In the genomic region with DNA sequence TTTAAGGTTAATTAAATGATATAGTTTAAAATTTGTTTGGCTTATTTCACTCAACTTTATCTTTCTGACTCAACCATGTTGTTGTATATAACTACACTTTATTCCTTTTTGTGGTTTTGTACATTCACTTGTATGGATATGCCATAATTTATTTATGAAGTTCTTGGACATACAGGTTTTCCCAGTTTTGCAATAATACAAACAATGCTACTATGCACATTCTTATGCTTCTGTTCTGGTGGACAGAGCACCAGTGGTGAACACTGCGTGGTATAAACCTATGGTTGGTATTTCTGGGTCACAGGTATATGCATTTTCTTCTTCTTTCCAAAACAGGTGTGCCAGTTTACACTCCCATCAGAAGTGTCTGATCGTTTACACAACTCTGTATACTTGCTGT, we compare ENCODE assay signal across 19 cellular contexts. TPM values are rescaled to one million over a fixed set of nuclear protein-coding genes. Genes with fewer than 3 reads are reported as not detected.
DNase-seq lines count a peak whose midpoint lies in the region; FAIRE-seq and TF ChIP-seq lines count a peak whose summit lies in the region.
"Had no signal": no experiment of that assay in that cellular context is flagged by ENCODE, and none has a peak within 500 bp of the region (broad histone marks: within the 10 kb centered on the region; RNA-seq: fewer than 3 reads in every experiment).

No MANE protein-coding gene starts in this region.

- no peak overlapping the region for H3K27ac ChIP-seq in mammary epithelial cell (ENCODE audit: insufficient read depth, low read depth, low read length)
- H3K27ac ChIP-seq in kidney (ENCODE audit: low read depth in 2 of 2, low read length in 2 of 2): no peak overlapping the region
- H3K27ac ChIP-seq: BLaER1, GM23248 had no signal

- no peaks in the 10 kb centered on the region for H3K36me3 Mint-ChIP-seq in MCF 10A (ENCODE audit: insufficient read depth, unreplicated experiment)
- peaks cover 4% of the 10 kb centered on the region for H3K36me3 Mint-ChIP-seq in type B pancreatic cell
- no peaks in the 10 kb centered on the region for H3K36me3 Mint-ChIP-seq in activated T-helper 1 cell treated with anti-CD3 and anti-CD28 coated beads, Interleukin-12 subunit alpha, Interleukin-12 subunit beta, Interleukin-2, Interleukin-4 antibody, amounts not matched to agents 30 ng/mL and 10 ng/mL and 1 ng/mL, durations not matched to agents 14 hours and 24 hours and 36 hours (ENCODE audit: low read depth)

- WGBS in mammary epithelial cell (ENCODE audit: low coverage, missing lambda C conversion rate): 100% methylated on average over 2 of the region's 2 CpGs

- H3K4me2 ChIP-seq in mammary epithelial cell (ENCODE audit: insufficient read depth, low read depth, low read length): no peak overlapping the region
- H3K4me2 ChIP-seq: BLaER1 had no signal

- H3K4me3 Mint-ChIP-seq in MCF 10A (ENCODE audit: unreplicated experiment) (no peak overlapping the region), type B pancreatic cell (peak overlapping the region; percentile 36)
- H3K4me3 Mint-ChIP-seq in activated T-helper 1 cell treated with anti-CD3 and anti-CD28 coated beads, Interleukin-12 subunit alpha, Interleukin-12 subunit beta, Interleukin-2, Interleukin-4 antibody, amounts not matched to agents 30 ng/mL and 10 ng/mL and 1 ng/mL, durations not matched to agents 14 hours and 24 hours and 36 hours: no peak overlapping the region
- H3K4me3 Mint-ChIP-seq: CD8-positive, alpha-beta memory T cell had no signal

- peak; percentile 32 for DNase-seq in mammary epithelial cell
- no peak for DNase-seq in MCF 10A (ENCODE audit: unreplicated experiment)
- peak; percentile 24 for DNase-seq in NCI-H69 (lab: John Stamatoyannopoulos, UW)
- DNase-seq in bronchial epithelial cell (ENCODE audit: low read depth): peak; percentile 54
- DNase-seq in type B pancreatic cell (ENCODE audit: extremely low spot score, unreplicated experiment): no peak
- DNase-seq in kidney: no peak
- no peak for DNase-seq in HCEC 1CT
- DNase-seq in activated T-helper 1 cell treated with anti-CD3 and anti-CD28 coated beads, Interleukin-12 subunit alpha, Interleukin-12 subunit beta, Interleukin-2, Interleukin-4 antibody, amounts not matched to agents 30 ng/mL and 10 ng/mL and 1 ng/mL, durations not matched to agents 14 hours and 24 hours and 36 hours (ENCODE audit: low spot score): no peak
- DNase-seq: 8988T; AML-193; Caco-2; CD8-positive, alpha-beta memory T cell; DMS79; GM23248; H7 had no signal

- intact Hi-C loops in mammary epithelial cell (cut with micrococcal nuclease) (no loop called here), MCF 10A (cut with micrococcal nuclease) (no loop called here), kidney (cut with DNase I) (no loop called here)
- intact Hi-C loops in activated T-helper 1 cell treated with anti-CD3 and anti-CD28 coated beads, Interleukin-12 subunit alpha, Interleukin-12 subunit beta, Interleukin-2, Interleukin-4 antibody, amounts not matched to agents 30 ng/mL and 10 ng/mL and 1 ng/mL, durations not matched to agents 14 hours and 24 hours and 36 hours (cut with micrococcal nuclease): no loop called here

- FAIRE-seq in bronchial epithelial cell (lab: Jason Lieb, UNC) (no peak), kidney (lab: Jason Lieb, UNC) (no peak)
- FAIRE-seq: GM12878, GM18507, HTR-8/SVneo had no signal

- H3K27me3 ChIP-seq in mammary epithelial cell (ENCODE audit: insufficient read depth, low read length) (no peaks in the 10 kb centered on the region), bronchial epithelial cell (ENCODE audit: control insufficient read depth, insufficient read depth, low read length) (no peaks in the 10 kb centered on the region)
- H3K27me3 ChIP-seq: BLaER1 had no signal

- H3K9me3 Mint-ChIP-seq in MCF 10A (ENCODE audit: unreplicated experiment): no peaks in the 10 kb centered on the region
- no peaks in the 10 kb centered on the region for H3K9me3 Mint-ChIP-seq in type B pancreatic cell
- no peaks in the 10 kb centered on the region for H3K9me3 Mint-ChIP-seq in activated T-helper 1 cell treated with anti-CD3 and anti-CD28 coated beads, Interleukin-12 subunit alpha, Interleukin-12 subunit beta, Interleukin-2, Interleukin-4 antibody, amounts not matched to agents 30 ng/mL and 10 ng/mL and 1 ng/mL, durations not matched to agents 14 hours and 24 hours and 36 hours
- H3K9me3 Mint-ChIP-seq: CD8-positive, alpha-beta memory T cell had no signal

- H2AFZ ChIP-seq in mammary epithelial cell (ENCODE audit: low read depth, low read length): no peak overlapping the region
- H2AFZ ChIP-seq: GM23248 had no signal

- H3K36me3 ChIP-seq in mammary epithelial cell (ENCODE audit: insufficient read depth, low read length): peaks cover 2% of the 10 kb centered on the region
- peaks cover 8% of the 10 kb centered on the region for H3K36me3 ChIP-seq in bronchial epithelial cell (ENCODE audit: control insufficient read depth, insufficient read depth, low read length)
- no peaks in the 10 kb centered on the region for H3K36me3 ChIP-seq in kidney (ENCODE audit: control insufficient read depth in 1 of 2, insufficient read depth in 2 of 2, low read length in 2 of 2)
- H3K36me3 ChIP-seq: BLaER1 had no signal

- H3K4me1 ChIP-seq in mammary epithelial cell (ENCODE audit: insufficient read depth, low read length): no peaks in the 10 kb centered on the region
- H3K4me1 ChIP-seq in kidney (ENCODE audit: control insufficient read depth in 1 of 2, insufficient read depth in 1 of 2, low read depth in 1 of 2, low read length in 2 of 2): no peaks in the 10 kb centered on the region
- H3K4me1 ChIP-seq: BLaER1 had no signal

- dilution Hi-C loops in mammary epithelial cell (cut with HindIII; ENCODE audit: low sequenced_read_pairs): no loop called here

- H3K4me1 Mint-ChIP-seq in MCF 10A (ENCODE audit: insufficient read depth, unreplicated experiment) (no peaks in the 10 kb centered on the region), type B pancreatic cell (ENCODE audit: unreplicated experiment) (peaks cover 7% of the 10 kb centered on the region)
- H3K4me1 Mint-ChIP-seq in activated T-helper 1 cell treated with anti-CD3 and anti-CD28 coated beads, Interleukin-12 subunit alpha, Interleukin-12 subunit beta, Interleukin-2, Interleukin-4 antibody, amounts not matched to agents 30 ng/mL and 10 ng/mL and 1 ng/mL, durations not matched to agents 14 hours and 24 hours and 36 hours (ENCODE audit: low read depth): peaks cover 6% of the 10 kb centered on the region

- BruUV-seq in mammary epithelial cell (replicated peaks; lab: Mats Ljungman, UMichigan) (no TSS peak), MCF 10A (replicated peaks; lab: Mats Ljungman, UMichigan) (no TSS peak)

- H4K20me1 ChIP-seq in mammary epithelial cell (ENCODE audit: insufficient read depth, low read length): no peaks in the 10 kb centered on the region
- H4K20me1 ChIP-seq: BLaER1 had no signal

- no peaks in the 10 kb centered on the region for H3K9me3 ChIP-seq in mammary epithelial cell (replicated peaks; ENCODE audit: insufficient read depth, low read length)
- H3K9me3 ChIP-seq in kidney (ENCODE audit: control insufficient read depth in 1 of 2, low read length in 2 of 2): no peaks in the 10 kb centered on the region
- H3K9me3 ChIP-seq: BLaER1, Caco-2 had no signal

- POLR2A ChIA-PET in MCF 10A (lab: Yijun Ruan, JAX): interaction anchor here (1.6 kb wide), 1 partner anchor 13 kb away, joined by 3 read pairs; no protein-coding TSS in a partner anchor

- H3K27ac Mint-ChIP-seq in MCF 10A (ENCODE audit: low read depth, unreplicated experiment) (no peak overlapping the region), type B pancreatic cell (peak overlapping the region; percentile 79)
- no peak overlapping the region for H3K27ac Mint-ChIP-seq in activated T-helper 1 cell treated with anti-CD3 and anti-CD28 coated beads, Interleukin-12 subunit alpha, Interleukin-12 subunit beta, Interleukin-2, Interleukin-4 antibody, amounts not matched to agents 30 ng/mL and 10 ng/mL and 1 ng/mL, durations not matched to agents 14 hours and 24 hours and 36 hours

- TF ChIP-seq CTCF in mammary epithelial cell (conservative IDR thresholded peaks at IDR 0.05 in 1 of 2, IDR thresholded peaks at IDR 0.05 in 1 of 2; ENCODE audit: extremely low read depth in 1 of 2, insufficient read depth in 1 of 2, low read depth in 1 of 2, low read length in 2 of 2) (no peak), MCF 10A (IDR thresholded peaks at IDR 0.05; ENCODE audit: unreplicated experiment) (no peak), bronchial epithelial cell (IDR thresholded peaks at IDR 0.05; ENCODE audit: insufficient read depth, low read length, severe bottlenecking) (no peak), type B pancreatic cell (conservative IDR thresholded peaks at IDR 0.05) (no peak), kidney (IDR thresholded peaks at IDR 0.05; ENCODE audit: borderline replicate concordance, extremely low read depth, insufficient read depth) (no peak)

- in situ Hi-C loops in mammary epithelial cell (cut with MboI; ENCODE audit: low sequenced_read_pairs in 2 of 2): loop anchor here in 1 of 2 donors (25.0 kb wide), 1 partner anchor 108 kb away; a partner anchor contains a TSS

- CTCF ChIA-PET in mammary epithelial cell (lab: Charles Lee; ENCODE audit: low non-redundant PET): no interaction called here
- CTCF ChIA-PET in MCF 10A (lab: Yijun Ruan, JAX): no interaction called here

- H3K4me3 ChIP-seq in mammary epithelial cell (replicated peaks in 1 of 3; ENCODE audit: insufficient read depth in 1 of 3, low read depth in 2 of 3, low read length in 3 of 3) (no peak overlapping the region), bronchial epithelial cell (ENCODE audit: low read depth, low read length) (no peak overlapping the region), kidney (ENCODE audit: low read length in 2 of 2) (no peak overlapping the region)
- H3K4me3 ChIP-seq: BLaER1, GM12878, GM23248 had no signal

- H3K27me3 Mint-ChIP-seq in MCF 10A (ENCODE audit: insufficient read depth, unreplicated experiment): no peaks in the 10 kb centered on the region
- H3K27me3 Mint-ChIP-seq in type B pancreatic cell: no peaks in the 10 kb centered on the region
- no peaks in the 10 kb centered on the region for H3K27me3 Mint-ChIP-seq in activated T-helper 1 cell treated with anti-CD3 and anti-CD28 coated beads, Interleukin-12 subunit alpha, Interleukin-12 subunit beta, Interleukin-2, Interleukin-4 antibody, amounts not matched to agents 30 ng/mL and 10 ng/mL and 1 ng/mL, durations not matched to agents 14 hours and 24 hours and 36 hours (ENCODE audit: insufficient read depth)
- H3K27me3 Mint-ChIP-seq: CD8-positive, alpha-beta memory T cell had no signal

- H3K79me2 ChIP-seq in mammary epithelial cell (ENCODE audit: insufficient read depth, low read length): no peaks in the 10 kb centered on the region

- H3K9ac ChIP-seq in mammary epithelial cell (ENCODE audit: insufficient read depth, low read length) (no peak overlapping the region), kidney (ENCODE audit: low read length in 2 of 2) (no peak overlapping the region)
- H3K9ac ChIP-seq: BLaER1, GM23248 had no signal

RNA-seq across cellular contexts. Expression of a gene that starts 35.7 kb away (rescaled TPM):
- total RNA-seq in mammary epithelial cell (10 to 100 TPM; 11.3 to 17.6 TPM), MCF 10A (2022) (15.8 and 17.9 TPM in 2 replicates), bronchial epithelial cell (1.8 and 5.8 TPM in 2 replicates), type B pancreatic cell (ENCODE audit: low replicate concordance) (9.9 and 18.8 TPM in 2 replicates), kidney (26.3 TPM)
- polyA plus RNA-seq in mammary epithelial cell (14.6 TPM), kidney (ENCODE audit: insufficient read depth, low read depth, low replicate concordance) (11.3 TPM)
- 38.8 TPM for polyA minus RNA-seq in mammary epithelial cell
- total RNA-seq in activated T-helper 1 cell treated with anti-CD3 and anti-CD28 coated beads, Interleukin-12 subunit alpha, Interleukin-12 subunit beta, Interleukin-2, Interleukin-4 antibody, amounts not matched to agents 30 ng/mL and 10 ng/mL and 1 ng/mL, durations not matched to agents 14 hours and 24 hours and 36 hours: 41.7 and 42.0 TPM in 2 replicates

RNA-seq across cellular contexts. Expression of a gene that starts 37.8 kb away (rescaled TPM):
- total RNA-seq in mammary epithelial cell (10 to 100 TPM in 1 of 2 donors, 1 to 10 TPM in 1; 9.7 to 19.7 TPM), MCF 10A (2022) (3.4 and 3.9 TPM in 2 replicates), bronchial epithelial cell (22.1 and 34.7 TPM in 2 replicates), type B pancreatic cell (ENCODE audit: low replicate concordance) (9.9 and 28.5 TPM in 2 replicates), kidney (5.3 TPM)
- polyA plus RNA-seq in mammary epithelial cell (17.4 TPM), kidney (ENCODE audit: insufficient read depth, low read depth, low replicate concordance) (0.90 TPM)
- 18.8 TPM for polyA minus RNA-seq in mammary epithelial cell
- total RNA-seq in activated T-helper 1 cell treated with anti-CD3 and anti-CD28 coated beads, Interleukin-12 subunit alpha, Interleukin-12 subunit beta, Interleukin-2, Interleukin-4 antibody, amounts not matched to agents 30 ng/mL and 10 ng/mL and 1 ng/mL, durations not matched to agents 14 hours and 24 hours and 36 hours: 1.3 TPM in 2 replicates

Comparison
In these comparisons a context has a peak if more than half of its experiments do, and no peak if none do; other contexts are left out.
1. DNase-seq: peak in mammary epithelial cell (single experiment), NCI-H69 (single experiment) and bronchial epithelial cell (single experiment); none in MCF 10A (single experiment), type B pancreatic cell (single experiment), kidney (single experiment), HCEC 1CT (single experiment) and activated T-helper 1 cell treated with anti-CD3 and anti-CD28 coated beads, Interleukin-12 subunit alpha, Interleukin-12 subunit beta, Interleukin-2, Interleukin-4 antibody, amounts not matched to agents 30 ng/mL and 10 ng/mL and 1 ng/mL, durations not matched to agents 14 hours and 24 hours and 36 hours (single experiment).